In the genomic region with DNA sequence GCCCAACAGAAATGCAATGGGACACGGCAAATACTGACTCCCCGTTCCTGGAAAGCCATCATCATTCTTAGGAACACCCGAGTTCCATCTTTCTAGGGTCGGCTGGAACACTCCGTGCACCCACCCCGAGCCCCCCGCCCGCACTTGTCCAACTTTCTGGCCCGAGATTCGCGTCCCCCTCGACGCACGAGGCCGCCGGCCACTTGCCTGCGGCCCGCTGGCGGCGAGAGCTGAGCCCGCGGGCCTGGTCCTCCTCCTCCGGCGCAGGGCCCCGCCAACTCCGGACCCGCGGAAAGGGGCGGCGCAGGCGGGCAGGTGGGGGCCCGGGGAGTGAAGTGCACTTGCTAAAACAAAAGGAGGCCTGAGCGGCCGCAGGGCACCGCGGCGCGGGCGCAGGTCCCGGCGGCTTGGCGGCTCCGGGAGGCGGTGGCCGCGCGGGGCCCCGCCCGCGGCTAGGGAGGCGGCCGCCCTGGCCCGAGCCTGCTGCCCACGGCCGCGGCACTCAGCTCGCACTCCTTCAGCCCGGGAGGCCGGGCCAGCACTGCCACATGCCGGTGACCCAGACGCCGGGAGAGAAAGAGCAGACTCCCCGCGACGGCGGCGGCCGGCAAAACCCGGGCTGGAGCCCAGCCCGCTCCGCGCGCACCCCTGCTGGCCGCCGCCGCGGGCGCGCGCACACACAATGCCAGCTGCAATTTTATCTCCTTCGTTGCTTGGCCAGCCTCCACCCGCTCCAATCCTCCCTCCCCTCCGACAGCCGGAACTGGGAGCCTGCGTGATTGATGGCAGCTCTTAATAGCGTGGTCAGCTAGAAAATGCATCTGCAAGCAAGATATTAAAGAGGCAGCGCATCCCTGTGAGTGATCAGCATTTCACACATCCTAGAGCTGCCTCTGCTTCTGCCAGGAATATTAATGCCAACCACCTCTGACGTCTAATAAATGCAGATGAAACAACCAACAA, we compare ENCODE assay signal across 8 cellular contexts.
DNase-seq lines count a peak whose midpoint lies in the region; ATAC-seq and TF ChIP-seq lines count a peak whose summit lies in the region.

No MANE protein-coding gene starts in this region.

- H3K4me1 ChIP-seq in gastroesophageal sphincter (peaks cover 0 to 81% (median 23%) of the 10 kb centered on the region in 3 donors), neural progenitor cell (peaks cover 49% of the 10 kb centered on the region), testis (peaks cover 29% of the 10 kb centered on the region)

- peak overlapping the region; percentile 87 for H3K4me3 Mint-ChIP-seq in activated naive CD4-positive, alpha-beta T cell treated with anti-CD3 and anti-CD28 coated beads, Interleukin-2, amount 10 ng/mL, durations not matched to agents 7 days and 5 days
- peak overlapping the region; percentile 90 for H3K4me3 Mint-ChIP-seq in neural progenitor cell

- H3K9me3 ChIP-seq in gastroesophageal sphincter (no peaks in the 10 kb centered on the region), neural progenitor cell (ENCODE audit: low read depth) (no peaks in the 10 kb centered on the region), testis (no peaks in the 10 kb centered on the region)

- H3K27ac ChIP-seq in gastroesophageal sphincter (peak overlapping the region; percentile 88 to 95 (median 92)), neural progenitor cell (peak overlapping the region; percentile 87), testis (peak overlapping the region; percentile 81 to 86)

- peak overlapping the region; percentile 70 to 91 for H3K4me3 ChIP-seq in gastroesophageal sphincter
- H3K4me3 ChIP-seq in neural progenitor cell: peak overlapping the region; percentile 67
- peak overlapping the region; percentile 74 to 77 for H3K4me3 ChIP-seq in testis

- H3K36me3 ChIP-seq in gastroesophageal sphincter (no peaks in the 10 kb centered on the region), neural progenitor cell (no peaks in the 10 kb centered on the region), testis (ENCODE audit: low read depth, missing control alignments) (no peaks in the 10 kb centered on the region)

- TF ChIP-seq EP300 in gastroesophageal sphincter (IDR thresholded peaks at IDR 0.05): no peak

- H3K27me3 ChIP-seq in gastroesophageal sphincter (no peaks in the 10 kb centered on the region), neural progenitor cell (no peaks in the 10 kb centered on the region), testis (no peaks in the 10 kb centered on the region)

- peak; percentile 97 for DNase-seq in ELF-1 (ENCODE audit: low read depth, low spot score)
- peak; percentile 91 for DNase-seq in H4 (ENCODE audit: low spot score)
- DNase-seq in M059J (ENCODE audit: low read depth): peak; percentile 93
- DNase-seq in SHP77 (lab: John Stamatoyannopoulos, UW): peak; percentile 96
- peak; percentile 80 for DNase-seq in activated naive CD4-positive, alpha-beta T cell treated with anti-CD3 and anti-CD28 coated beads, Interleukin-2, amount 10 ng/mL, durations not matched to agents 7 days and 5 days
- DNase-seq in neural progenitor cell (ENCODE audit: low spot score): peak; percentile 97
- DNase-seq in testis: peak; percentile 94

- 0 to 4% methylated on average over 5 to 8 of the region's 88 CpGs for WGBS in gastroesophageal sphincter (ENCODE audit: low coverage in 1 of 2), 2 donors
- 0 to 1% methylated on average over 16 to 83 of the region's 88 CpGs for WGBS in testis, 2 donors

- no peaks in the 10 kb centered on the region for H3K9me3 Mint-ChIP-seq in activated naive CD4-positive, alpha-beta T cell treated with anti-CD3 and anti-CD28 coated beads, Interleukin-2, amount 10 ng/mL, durations not matched to agents 7 days and 5 days
- H3K9me3 Mint-ChIP-seq in neural progenitor cell: no peaks in the 10 kb centered on the region

- peaks cover 82% of the 10 kb centered on the region for H4K20me1 ChIP-seq in neural progenitor cell (ENCODE audit: low read depth)

- TF ChIP-seq POLR2A in gastroesophageal sphincter (IDR thresholded peaks at IDR 0.05): peak; percentile 70 to 84
- TF ChIP-seq POLR2A in testis (IDR thresholded peaks at IDR 0.05): no peak

- H2AFZ ChIP-seq in neural progenitor cell (replicated peaks): no peak overlapping the region

- H3F3A ChIP-seq in neural progenitor cell (ENCODE audit: low read depth): peaks cover 40% of the 10 kb centered on the region

- peaks cover 15% of the 10 kb centered on the region for H3K36me3 Mint-ChIP-seq in activated naive CD4-positive, alpha-beta T cell treated with anti-CD3 and anti-CD28 coated beads, Interleukin-2, amount 10 ng/mL, durations not matched to agents 7 days and 5 days
- peaks cover 4% of the 10 kb centered on the region for H3K36me3 Mint-ChIP-seq in neural progenitor cell

- peak overlapping the region; percentile 27 for H3K9ac ChIP-seq in neural progenitor cell

- peaks cover 24% of the 10 kb centered on the region for H3K27me3 Mint-ChIP-seq in activated naive CD4-positive, alpha-beta T cell treated with anti-CD3 and anti-CD28 coated beads, Interleukin-2, amount 10 ng/mL, durations not matched to agents 7 days and 5 days
- no peaks in the 10 kb centered on the region for H3K27me3 Mint-ChIP-seq in neural progenitor cell (ENCODE audit: insufficient read depth, low read depth)

- peaks cover 96% of the 10 kb centered on the region for H3K79me2 ChIP-seq in neural progenitor cell (ENCODE audit: low read depth)

- H3K4me1 Mint-ChIP-seq in activated naive CD4-positive, alpha-beta T cell treated with anti-CD3 and anti-CD28 coated beads, Interleukin-2, amount 10 ng/mL, durations not matched to agents 7 days and 5 days: peaks cover 49% of the 10 kb centered on the region
- H3K4me1 Mint-ChIP-seq in neural progenitor cell: peaks cover 65% of the 10 kb centered on the region

- peak overlapping the region; percentile 96 for H3K27ac Mint-ChIP-seq in activated naive CD4-positive, alpha-beta T cell treated with anti-CD3 and anti-CD28 coated beads, Interleukin-2, amount 10 ng/mL, durations not matched to agents 7 days and 5 days
- H3K27ac Mint-ChIP-seq in neural progenitor cell: peak overlapping the region; percentile 96

- TF ChIP-seq CTCF in gastroesophageal sphincter (IDR thresholded peaks at IDR 0.05) (peak in 3 of 4 experiments; percentile 29 to 49 (median 49)), neural progenitor cell (IDR thresholded peaks at IDR 0.05) (no peak), testis (IDR thresholded peaks at IDR 0.05) (peak in 2 of 3 experiments; percentile 12 to 24)

- peak; percentile 97 for ATAC-seq in gastroesophageal sphincter

- peak overlapping the region; percentile 97 for H3K4me2 ChIP-seq in neural progenitor cell

- intact Hi-C loops in testis (cut with DNase I; ENCODE audit: low total_unique reads): no loop called here

- CTCF ChIA-PET in activated naive CD4-positive, alpha-beta T cell treated with anti-CD3 and anti-CD28 coated beads, Interleukin-2, amount 10 ng/mL, durations not matched to agents 7 days and 5 days (lab: Charles Lee): interaction anchor here (0.8 to 1.7 kb wide), 7 partner anchors 11 to 146 kb away, joined by 3 to 7 read pairs (median 3); no protein-coding TSS in a partner anchor

Comparison
In these comparisons a context has a peak if more than half of its experiments do, and no peak if none do; other contexts are left out.
1. Peak in every context shown above with its lines: DNase-seq, ATAC-seq, H3K4me3 ChIP-seq and H3K27ac ChIP-seq.